Comparison of ENCODE assay signal across 18 cellular contexts in the genomic region with DNA sequence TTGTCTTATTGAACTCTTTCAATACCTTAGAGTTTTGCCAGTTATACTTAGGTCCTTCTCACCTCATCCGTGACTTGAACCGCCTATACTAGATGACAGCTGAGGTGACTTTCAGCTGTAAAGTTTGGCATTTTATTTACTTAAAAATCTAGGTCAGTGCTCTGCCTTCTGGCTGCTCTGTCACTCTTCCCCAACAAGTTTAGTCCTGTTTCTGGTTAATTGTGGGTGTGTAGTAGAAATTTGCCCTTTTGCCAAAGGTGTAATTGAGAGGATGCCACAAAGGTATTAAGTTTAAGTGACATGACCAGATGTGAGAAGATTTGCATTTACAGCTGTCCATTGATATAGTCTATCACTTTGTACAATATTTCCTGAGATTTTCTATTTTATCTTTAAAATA.
DNase-seq lines count a peak whose midpoint lies in the region; ATAC-seq and TF ChIP-seq lines count a peak whose summit lies in the region.
"Had no signal": no experiment of that assay in that cellular context is flagged by ENCODE, and none has a peak within 500 bp of the region (broad histone marks: within the 10 kb centered on the region; RNA-seq: fewer than 3 reads in every experiment).

No MANE protein-coding gene starts in this region.

- peak overlapping the region; percentile 13 for H3K9ac ChIP-seq in neural cell (ENCODE audit: low read length)

- DNase-seq in NCI-H1105 treated with DMSO at 0.1 percent for 48 hours (lab: John Stamatoyannopoulos, UW) (peak; percentile 32), NCI-H1105 (lab: John Stamatoyannopoulos, UW) (no peak), LHCN-M2 (ENCODE audit: low read depth) (peak; percentile 3), epithelial cell of esophagus (ENCODE audit: low read depth) (peak; percentile 41), Right ventricle myocardium inferior (ENCODE audit: missing footprints) (no peak)
- DNase-seq: AML-193; Caco-2; CD4-positive, alpha-beta T cell; GOT3; H7; HFFc6 had no signal

- no peak for TF ChIP-seq EP300 in neural cell (conservative IDR thresholded peaks at IDR 0.05; ENCODE audit: poor library complexity, severe bottlenecking)

- no peaks in the 10 kb centered on the region for H3K9me3 ChIP-seq in neural cell (ENCODE audit: low read length)
- H3K9me3 ChIP-seq: A549, Caco-2 had no signal

- H3K27me3 ChIP-seq in neural cell (ENCODE audit: insufficient read depth, low read depth, low read length): no peaks in the 10 kb centered on the region

- H3K4me3 ChIP-seq in epithelial cell of esophagus (ENCODE audit: low read length) (no peak overlapping the region), neural cell (ENCODE audit: low read length) (no peak overlapping the region)
- H3K4me3 ChIP-seq: A549 had no signal

- H3K9me2 ChIP-seq in neural cell (ENCODE audit: insufficient read depth, low read length): no peaks in the 10 kb centered on the region

- H3K4me2 ChIP-seq in neural cell (ENCODE audit: low read length): no peak overlapping the region
- H3K4me2 ChIP-seq: A549 had no signal

- no peaks in the 10 kb centered on the region for H4K20me1 ChIP-seq in neural cell (ENCODE audit: insufficient read depth)

- H2AFZ ChIP-seq in neural cell (ENCODE audit: low read depth, low read length): no peak overlapping the region

- no peaks in the 10 kb centered on the region for H3K79me2 ChIP-seq in neural cell (replicated peaks; ENCODE audit: insufficient read depth, low read length)

- no peaks in the 10 kb centered on the region for H3K36me3 ChIP-seq in neural cell (ENCODE audit: insufficient read depth, low read length)

- H3K27ac ChIP-seq in neural cell (ENCODE audit: low read length): peak overlapping the region; percentile 48
- H3K27ac ChIP-seq: 22Rv1, A549, C4-2B had no signal

- no peak for TF ChIP-seq RAD21 in neural cell (conservative IDR thresholded peaks at IDR 0.05)

- ATAC-seq in Right ventricle myocardium inferior (no peak), HG02981 (IDR thresholded peaks at IDR 0.05; ENCODE audit: unreplicated experiment) (no peak)
- ATAC-seq: A549, HCT116, HepG2 had no signal

- no peak for TF ChIP-seq CTCF in epithelial cell of esophagus (IDR thresholded peaks at IDR 0.05; ENCODE audit: insufficient read depth, low read depth, low read length, missing control alignments)
- no peak for TF ChIP-seq CTCF in neural cell (IDR thresholded peaks at IDR 0.05; ENCODE audit: poor library complexity, severe bottlenecking)

- no peaks in the 10 kb centered on the region for H3F3A ChIP-seq in neural cell (ENCODE audit: insufficient read depth, low read length, poor library complexity, severe bottlenecking)

- intact Hi-C loops in Right ventricle myocardium inferior (cut with DNase I): no loop called here

TF ChIP-seq in neural cell, 6 proteins besides CTCF, POLR2A, EP300 and RAD21:
- TF ChIP-seq POLR2AphosphoS5 (IDR thresholded peaks at IDR 0.05): no peak
- no peak for TF ChIP-seq SMC3 (conservative IDR thresholded peaks at IDR 0.05; ENCODE audit: poor library complexity)
- TF ChIP-seq MXI1 (conservative IDR thresholded peaks at IDR 0.05; ENCODE audit: poor library complexity, severe bottlenecking): no peak
- TF ChIP-seq TAF1 (IDR thresholded peaks at IDR 0.05; ENCODE audit: low read depth): no peak
- TF ChIP-seq REST (IDR thresholded peaks at IDR 0.05; ENCODE audit: borderline replicate concordance): no peak
- TF ChIP-seq EZH2 (IDR thresholded peaks at IDR 0.05; ENCODE audit: borderline replicate concordance, insufficient read depth, low read length, poor library complexity, severe bottlenecking): no peak

Comparison
In these comparisons a context has a peak if more than half of its experiments do, and no peak if none do; other contexts are left out.
1. DNase-seq: peak in NCI-H1105 treated with DMSO at 0.1 percent for 48 hours (single experiment), LHCN-M2 (single experiment) and epithelial cell of esophagus (single experiment); none in NCI-H1105 (single experiment) and Right ventricle myocardium inferior (single experiment).